Comparison of ENCODE assay signal across 9 cellular contexts in the genomic region with DNA sequence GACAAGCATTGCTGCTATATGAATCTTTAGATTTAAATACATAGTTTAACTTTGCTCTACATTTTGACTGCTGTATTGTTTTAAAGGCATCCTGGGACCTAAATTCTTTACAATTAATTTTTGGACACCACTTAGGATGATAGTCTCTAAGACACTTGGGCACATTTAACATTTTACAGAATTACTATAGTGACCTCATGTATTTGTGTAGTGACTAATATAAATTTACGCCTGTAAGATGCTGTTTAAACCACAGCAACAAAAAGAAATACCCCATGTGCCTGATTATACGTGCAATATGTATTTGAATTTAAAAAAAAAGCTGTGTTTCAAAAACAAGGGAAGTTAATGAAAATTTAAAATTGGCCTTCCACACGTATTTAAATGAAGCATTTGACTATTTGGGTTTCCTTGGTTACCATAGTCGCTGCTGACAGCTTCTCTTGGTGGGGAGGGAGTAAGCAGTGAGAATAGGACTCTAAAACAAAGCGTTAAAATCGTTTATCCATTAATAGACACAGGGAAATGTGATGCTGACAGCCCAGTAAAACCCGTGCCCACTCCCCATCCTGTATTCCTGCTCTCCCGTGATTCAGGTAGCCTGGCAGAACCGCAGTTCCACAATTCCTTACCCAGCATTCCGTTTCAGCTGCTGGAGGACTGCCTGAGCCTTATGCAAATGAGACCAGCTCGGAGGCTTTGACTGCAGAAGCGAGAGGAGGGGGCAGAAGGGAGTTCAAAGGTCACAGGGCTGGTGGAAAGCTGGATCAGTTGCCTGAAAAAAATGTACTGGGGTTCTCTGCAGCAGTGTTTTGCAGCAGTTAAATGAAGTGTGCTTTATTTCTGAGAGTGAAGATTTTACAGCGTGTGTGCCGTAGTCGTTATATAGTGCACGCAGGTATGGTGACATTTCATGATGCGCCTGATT.
DNase-seq lines count a peak whose midpoint lies in the region; ATAC-seq and TF ChIP-seq lines count a peak whose summit lies in the region.
"Had no signal": no experiment of that assay in that cellular context is flagged by ENCODE, and none has a peak within 500 bp of the region (broad histone marks: within the 10 kb centered on the region; RNA-seq: fewer than 3 reads in every experiment).

No MANE protein-coding gene starts in this region.

- POLR2A ChIA-PET in GM10248 (lab: Yijun Ruan, JAX): no interaction called here

- no peaks in the 10 kb centered on the region; the same call in 1 of the 2 replicates for H3K9me3 ChIP-seq in SJCRH30 (replicated peaks)

- ATAC-seq in GM21526 (IDR thresholded peaks at IDR 0.05; ENCODE audit: low FRiP score, unreplicated experiment) (no peak), HG02610 (IDR thresholded peaks at IDR 0.05; ENCODE audit: unreplicated experiment) (no peak)
- ATAC-seq: K562 had no signal

- H3K36me3 ChIP-seq in SJCRH30: no peaks in the 10 kb centered on the region

- peak overlapping the region; percentile 32; the same call in 1 of the 2 replicates for H3K27ac ChIP-seq in SJCRH30

- no peak for TF ChIP-seq CTCF in GM10248 (IDR thresholded peaks at IDR 0.05; ENCODE audit: control extremely low read depth, extremely low read depth, low read depth, missing control alignments)

- no peaks in the 10 kb centered on the region for H3K27me3 ChIP-seq in SJCRH30

- peaks cover 8% of the 10 kb centered on the region for H3K4me1 ChIP-seq in SJCRH30

- intact Hi-C loops in head of caudate nucleus (cut with DNase I): no loop called here

- H3K4me3 ChIP-seq in SJCRH30: peak overlapping the region; percentile 62
- H3K4me3 ChIP-seq: K562 had no signal

- CTCF ChIA-PET in GM10248 (lab: Yijun Ruan, JAX): no interaction called here

- DNase-seq in M059J (ENCODE audit: low read depth) (peak; percentile 42), SJCRH30 (peak; percentile 71 to 76), head of caudate nucleus (peak; percentile 48 to 94 (median 80)), occipital lobe (lab: John Stamatoyannopoulos, UW) (peak; percentile 61), NOMO-1 treated with DMSO at 0.1 percent for 48 hours (lab: John Stamatoyannopoulos, UW; ENCODE audit: unreplicated experiment) (no peak), GM10248 (ENCODE audit: extremely low spot score) (no peak)

Comparison
In these comparisons a context has a peak if more than half of its experiments do, and no peak if none do; other contexts are left out.
1. DNase-seq: peak in M059J (single experiment), SJCRH30 (2 of 2), head of caudate nucleus (42 of 42) and occipital lobe (single experiment); none in NOMO-1 treated with DMSO at 0.1 percent for 48 hours (single experiment) and GM10248 (single experiment).